In genomic region chr1:233294991-233295774, GRCh38 we compare ENCODE assay signal across 8 cellular contexts. TPM values are rescaled to one million over a fixed set of nuclear protein-coding genes. Genes with fewer than 3 reads are reported as not detected.
A peak's percentile ranks its signal among the peaks of the same experiment; 100 is the strongest.
DNase-seq lines count a peak whose midpoint lies in the region; ATAC-seq and TF ChIP-seq lines count a peak whose summit lies in the region.

TSS of gene PCNX2 (minus strand) at chr1:233295725. CDS start at chr1:233295478, 247 bp downstream.

- H3K27me3 Mint-ChIP-seq in activated naive CD4-positive, alpha-beta T cell treated with anti-CD3 and anti-CD28 coated beads for 36 hours (ENCODE audit: low read depth): no peaks in the 10 kb centered on the region
- H3K27me3 Mint-ChIP-seq in type B pancreatic cell: no peaks in the 10 kb centered on the region

- H2AFZ ChIP-seq in DND-41 (ENCODE audit: low read depth, low read length): peak within 1 kb of the TSS; percentile 84
- H2AFZ ChIP-seq in trophoblast cell (ENCODE audit: insufficient read depth, low read length, poor library complexity): peak within 1 kb of the TSS; percentile 68

- peak within 1 kb of the TSS; percentile 91 for H3K4me3 Mint-ChIP-seq in activated naive CD4-positive, alpha-beta T cell treated with anti-CD3 and anti-CD28 coated beads for 36 hours
- peak within 1 kb of the TSS; percentile 91 for H3K4me3 Mint-ChIP-seq in type B pancreatic cell

- H3K79me2 ChIP-seq in DND-41 (ENCODE audit: insufficient read depth, low read length) (peaks cover 3% of the 10 kb centered on the region; the same call in 1 of the 2 replicates), trophoblast cell (ENCODE audit: control insufficient read depth, insufficient read depth, low read length, poor library complexity) (no peaks in the 10 kb centered on the region)

- H3K27ac ChIP-seq in DND-41 (ENCODE audit: low read length) (peak within 1 kb of the TSS; percentile 71), trophoblast cell (ENCODE audit: low read depth, low read length) (no peak within 1 kb of the TSS)

- no peak for TF ChIP-seq CTCF in DND-41 (IDR thresholded peaks at IDR 0.05; ENCODE audit: borderline replicate concordance, extremely low read depth, low read length, poor library complexity, severe bottlenecking)
- no peak for TF ChIP-seq CTCF in type B pancreatic cell (conservative IDR thresholded peaks at IDR 0.05)

- no peak within 1 kb of the TSS for H3K4ac ChIP-seq in trophoblast cell (ENCODE audit: low read depth, low read length)

- no peak within 1 kb of the TSS for H2AK5ac ChIP-seq in trophoblast cell (ENCODE audit: low read length)

- H4K8ac ChIP-seq in trophoblast cell (ENCODE audit: low read depth, low read length): peak within 1 kb of the TSS; percentile 56

- H3K36me3 Mint-ChIP-seq in activated naive CD4-positive, alpha-beta T cell treated with anti-CD3 and anti-CD28 coated beads for 36 hours (ENCODE audit: low read depth): peaks cover under 1% of the 10 kb centered on the region
- no peaks in the 10 kb centered on the region for H3K36me3 Mint-ChIP-seq in type B pancreatic cell

- WGBS in trophoblast cell (ENCODE audit: extremely low coverage, insufficient coverage, insufficient read length): no CpG with 5 or more reads among the region's 57 CpGs

- CTCF ChIA-PET in activated naive CD4-positive, alpha-beta T cell treated with anti-CD3 and anti-CD28 coated beads for 36 hours (lab: Charles Lee): interaction anchor here (1.1 to 1.6 kb wide), 3 partner anchors 11 to 771 kb away, joined by 3 to 8 read pairs (median 4); no protein-coding TSS in a partner anchor

- intact Hi-C loops in activated naive CD4-positive, alpha-beta T cell treated with anti-CD3 and anti-CD28 coated beads for 36 hours (cut with micrococcal nuclease): loop anchor here (1.0 to 5.0 kb wide), 4 partner anchors 13 to 663 kb away; partner anchors contain the start of genes MAP3K21, NTPCR and SIPA1L2
- intact Hi-C loops in Right ventricle myocardium superior (cut with DNase I): no loop called here

- ATAC-seq in DND-41 (ENCODE audit: insufficient read depth, low read depth) (peak; percentile 87), GM21576 (IDR thresholded peaks at IDR 0.05; ENCODE audit: unreplicated experiment) (peak; percentile 89), Right ventricle myocardium superior (ENCODE audit: poor library complexity) (peak; percentile 72)

- peak within 1 kb of the TSS; percentile 90 for H3K27ac Mint-ChIP-seq in activated naive CD4-positive, alpha-beta T cell treated with anti-CD3 and anti-CD28 coated beads for 36 hours
- H3K27ac Mint-ChIP-seq in type B pancreatic cell: peak within 1 kb of the TSS; percentile 67

- no peak for TF ChIP-seq EP300 in Ishikawa (IDR thresholded peaks at IDR 0.05; ENCODE audit: borderline replicate concordance)

- no peak within 1 kb of the TSS for H2BK12ac ChIP-seq in trophoblast cell (ENCODE audit: low read length)

- H3K27me3 ChIP-seq in DND-41 (ENCODE audit: insufficient read depth, low read length, poor library complexity) (no peaks in the 10 kb centered on the region), trophoblast cell (ENCODE audit: insufficient read depth, low read length) (no peaks in the 10 kb centered on the region)

- no peak within 1 kb of the TSS for H2BK120ac ChIP-seq in trophoblast cell (ENCODE audit: insufficient read depth, low read length, poor library complexity)

- H3K36me3 ChIP-seq in DND-41 (ENCODE audit: insufficient read depth, low read length) (no peaks in the 10 kb centered on the region), trophoblast cell (ENCODE audit: control insufficient read depth in 1 of 2, insufficient read depth in 2 of 2, low read length in 2 of 2) (no peaks in the 10 kb centered on the region)

- TF ChIP-seq RAD21 in Ishikawa (IDR thresholded peaks at IDR 0.05; ENCODE audit: low read depth): no peak

- H3K4me2 ChIP-seq in DND-41 (ENCODE audit: insufficient read depth, low read length) (peak within 1 kb of the TSS; percentile 91), trophoblast cell (ENCODE audit: low read length) (peak within 1 kb of the TSS; percentile 72)

- no peaks in the 10 kb centered on the region for H3K79me1 ChIP-seq in trophoblast cell (ENCODE audit: low read length)

- H3K9ac ChIP-seq in DND-41 (ENCODE audit: low read depth, low read length) (peak within 1 kb of the TSS; percentile 67), trophoblast cell (ENCODE audit: low read length) (no peak within 1 kb of the TSS)

- H4K20me1 ChIP-seq in DND-41 (ENCODE audit: insufficient read depth, low read length): no peaks in the 10 kb centered on the region

- H4K91ac ChIP-seq in trophoblast cell (ENCODE audit: low read depth, low read length): no peak within 1 kb of the TSS

- H3K18ac ChIP-seq in trophoblast cell (ENCODE audit: low read length): peak within 1 kb of the TSS; percentile 47

- H3K23ac ChIP-seq in trophoblast cell (ENCODE audit: low read length): no peak within 1 kb of the TSS

- no peak within 1 kb of the TSS for H3K14ac ChIP-seq in trophoblast cell (ENCODE audit: low read length)

- H3K9me3 ChIP-seq in DND-41 (ENCODE audit: insufficient read depth, low read length, severe bottlenecking) (no peaks in the 10 kb centered on the region), trophoblast cell (ENCODE audit: insufficient read depth, low read depth, low read length) (no peaks in the 10 kb centered on the region)

- H2BK5ac ChIP-seq in trophoblast cell (ENCODE audit: low read depth, low read length, poor library complexity): no peak within 1 kb of the TSS

- H3K4me1 ChIP-seq in DND-41 (ENCODE audit: insufficient read depth, low read length): peaks cover 35% of the 10 kb centered on the region
- H3K4me1 ChIP-seq in trophoblast cell (ENCODE audit: control insufficient read depth in 1 of 2, insufficient read depth in 2 of 2, low read length in 2 of 2): no peaks in the 10 kb centered on the region

- DNase-seq in DND-41: peak; percentile 76
- DNase-seq in SHP77 (lab: John Stamatoyannopoulos, UW): peak; percentile 38 to 75
- peak; percentile 62 for DNase-seq in activated naive CD4-positive, alpha-beta T cell treated with anti-CD3 and anti-CD28 coated beads for 36 hours
- peak; percentile 61 for DNase-seq in Right ventricle myocardium superior
- peak; percentile 27 to 58 for DNase-seq in trophoblast cell
- DNase-seq in type B pancreatic cell (ENCODE audit: extremely low spot score, unreplicated experiment): no peak

- no peaks in the 10 kb centered on the region for H3K9me3 Mint-ChIP-seq in activated naive CD4-positive, alpha-beta T cell treated with anti-CD3 and anti-CD28 coated beads for 36 hours
- no peaks in the 10 kb centered on the region for H3K9me3 Mint-ChIP-seq in type B pancreatic cell

- H3K4me1 Mint-ChIP-seq in activated naive CD4-positive, alpha-beta T cell treated with anti-CD3 and anti-CD28 coated beads for 36 hours (ENCODE audit: low read depth): peaks cover 25% of the 10 kb centered on the region
- peaks cover 11% of the 10 kb centered on the region for H3K4me1 Mint-ChIP-seq in type B pancreatic cell (ENCODE audit: unreplicated experiment)

- peak within 1 kb of the TSS; percentile 50 to 79 for H3K4me3 ChIP-seq in DND-41 (ENCODE audit: low read depth in 1 of 2, low read length in 2 of 2)
- peak within 1 kb of the TSS; percentile 72 for H3K4me3 ChIP-seq in trophoblast cell (ENCODE audit: low read depth, low read length)

- H4K12ac ChIP-seq in trophoblast cell (ENCODE audit: low read depth, low read length): no peak within 1 kb of the TSS

TF ChIP-seq in Ishikawa, 13 proteins besides CTCF, POLR2A, EP300 and RAD21:
- no peak for TF ChIP-seq TCF12 (IDR thresholded peaks at IDR 0.05; ENCODE audit: low read depth)
- TF ChIP-seq TAF1 (IDR thresholded peaks at IDR 0.05; ENCODE audit: low read depth): peak; percentile 69; the same call in 1 of the 2 replicates
- no peak for TF ChIP-seq EGR1 (IDR thresholded peaks at IDR 0.05)
- TF ChIP-seq YY1 (IDR thresholded peaks at IDR 0.05; ENCODE audit: low read depth): peak; percentile 91
- no peak for TF ChIP-seq NFIC (IDR thresholded peaks at IDR 0.05)
TF ChIP-seq in Ishikawa: peak in this region for 2.

RNA-seq across cellular contexts. Expression of gene PCNX2, which starts in this region (rescaled TPM):
- 10 to 100 TPM; 11.5 to 12.2 TPM for total RNA-seq in activated naive CD4-positive, alpha-beta T cell treated with anti-CD3 and anti-CD28 coated beads for 36 hours
- 2.2 TPM for total RNA-seq in Right ventricle myocardium superior
- polyA plus RNA-seq in trophoblast cell (2013): 3.7 and 4.1 TPM in 2 replicates
- total RNA-seq in type B pancreatic cell (ENCODE audit: low replicate concordance): 14.7 and 18.4 TPM in 2 replicates
